Comparison of ENCODE assay signal across 1 cellular context in the genomic region with DNA sequence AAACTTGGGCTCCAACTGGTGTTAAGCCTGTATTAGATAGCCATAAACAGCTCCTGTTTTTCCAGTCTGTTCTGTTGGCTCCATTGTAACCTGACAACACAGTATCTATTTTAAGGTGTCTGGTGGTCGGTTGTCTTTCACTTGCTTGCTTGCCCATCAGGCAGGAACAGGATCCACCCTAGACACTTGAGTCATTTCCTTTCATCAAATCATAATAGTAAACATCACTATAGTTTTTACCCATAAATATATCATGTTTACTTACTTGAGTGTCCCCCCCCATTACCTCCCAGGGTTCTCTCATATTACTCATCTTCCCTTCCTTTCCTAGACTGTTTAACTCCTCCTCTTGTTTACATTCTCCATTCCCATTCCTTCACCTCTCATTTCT.
A peak's percentile ranks its signal among the peaks of the same experiment; 100 is the strongest.
TF ChIP-seq lines count a peak whose summit lies in the region.

No MANE protein-coding gene starts in this region.

TF ChIP-seq in K562, 482 proteins besides CTCF, POLR2A, EP300 and RAD21 (continued from another document):
- TF ChIP-seq, protein P1, sequence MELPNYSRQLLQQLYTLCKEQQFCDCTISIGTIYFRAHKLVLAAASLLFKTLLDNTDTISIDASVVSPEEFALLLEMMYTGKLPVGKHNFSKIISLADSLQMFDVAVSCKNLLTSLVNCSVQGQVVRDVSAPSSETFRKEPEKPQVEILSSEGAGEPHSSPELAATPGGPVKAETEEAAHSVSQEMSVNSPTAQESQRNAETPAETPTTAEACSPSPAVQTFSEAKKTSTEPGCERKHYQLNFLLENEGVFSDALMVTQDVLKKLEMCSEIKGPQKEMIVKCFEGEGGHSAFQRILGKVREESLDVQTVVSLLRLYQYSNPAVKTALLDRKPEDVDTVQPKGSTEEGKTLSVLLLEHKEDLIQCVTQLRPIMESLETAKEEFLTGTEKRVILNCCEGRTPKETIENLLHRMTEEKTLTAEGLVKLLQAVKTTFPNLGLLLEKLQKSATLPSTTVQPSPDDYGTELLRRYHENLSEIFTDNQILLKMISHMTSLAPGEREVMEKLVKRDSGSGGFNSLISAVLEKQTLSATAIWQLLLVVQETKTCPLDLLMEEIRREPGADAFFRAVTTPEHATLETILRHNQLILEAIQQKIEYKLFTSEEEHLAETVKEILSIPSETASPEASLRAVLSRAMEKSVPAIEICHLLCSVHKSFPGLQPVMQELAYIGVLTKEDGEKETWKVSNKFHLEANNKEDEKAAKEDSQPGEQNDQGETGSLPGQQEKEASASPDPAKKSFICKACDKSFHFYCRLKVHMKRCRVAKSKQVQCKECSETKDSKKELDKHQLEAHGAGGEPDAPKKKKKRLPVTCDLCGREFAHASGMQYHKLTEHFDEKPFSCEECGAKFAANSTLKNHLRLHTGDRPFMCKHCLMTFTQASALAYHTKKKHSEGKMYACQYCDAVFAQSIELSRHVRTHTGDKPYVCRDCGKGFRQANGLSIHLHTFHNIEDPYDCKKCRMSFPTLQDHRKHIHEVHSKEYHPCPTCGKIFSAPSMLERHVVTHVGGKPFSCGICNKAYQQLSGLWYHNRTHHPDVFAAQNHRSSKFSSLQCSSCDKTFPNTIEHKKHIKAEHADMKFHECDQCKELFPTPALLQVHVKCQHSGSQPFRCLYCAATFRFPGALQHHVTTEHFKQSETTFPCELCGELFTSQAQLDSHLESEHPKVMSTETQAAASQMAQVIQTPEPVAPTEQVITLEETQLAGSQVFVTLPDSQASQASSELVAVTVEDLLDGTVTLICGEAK (IDR thresholded peaks at IDR 0.05), result no peak
- TF ChIP-seq, protein P1 (CRISPR knock-in tag; IDR thresholded peaks at IDR 0.05), result no peak
- TF ChIP-seq, protein P2, sequence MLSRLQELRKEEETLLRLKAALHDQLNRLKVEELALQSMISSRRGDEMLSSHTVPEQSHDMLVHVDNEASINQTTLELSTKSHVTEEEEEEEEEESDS (CRISPR knock-in tag; IDR thresholded peaks at IDR 0.05), result no peak
- peak; percentile 56; the same call in 1 of the 2 replicates for TF ChIP-seq SMARCE1 (IDR thresholded peaks at IDR 0.05)
- peak; percentile 47; the same call in 1 of the 2 replicates for TF ChIP-seq EP400 (IDR thresholded peaks at IDR 0.05)
- TF ChIP-seq, protein P3, sequence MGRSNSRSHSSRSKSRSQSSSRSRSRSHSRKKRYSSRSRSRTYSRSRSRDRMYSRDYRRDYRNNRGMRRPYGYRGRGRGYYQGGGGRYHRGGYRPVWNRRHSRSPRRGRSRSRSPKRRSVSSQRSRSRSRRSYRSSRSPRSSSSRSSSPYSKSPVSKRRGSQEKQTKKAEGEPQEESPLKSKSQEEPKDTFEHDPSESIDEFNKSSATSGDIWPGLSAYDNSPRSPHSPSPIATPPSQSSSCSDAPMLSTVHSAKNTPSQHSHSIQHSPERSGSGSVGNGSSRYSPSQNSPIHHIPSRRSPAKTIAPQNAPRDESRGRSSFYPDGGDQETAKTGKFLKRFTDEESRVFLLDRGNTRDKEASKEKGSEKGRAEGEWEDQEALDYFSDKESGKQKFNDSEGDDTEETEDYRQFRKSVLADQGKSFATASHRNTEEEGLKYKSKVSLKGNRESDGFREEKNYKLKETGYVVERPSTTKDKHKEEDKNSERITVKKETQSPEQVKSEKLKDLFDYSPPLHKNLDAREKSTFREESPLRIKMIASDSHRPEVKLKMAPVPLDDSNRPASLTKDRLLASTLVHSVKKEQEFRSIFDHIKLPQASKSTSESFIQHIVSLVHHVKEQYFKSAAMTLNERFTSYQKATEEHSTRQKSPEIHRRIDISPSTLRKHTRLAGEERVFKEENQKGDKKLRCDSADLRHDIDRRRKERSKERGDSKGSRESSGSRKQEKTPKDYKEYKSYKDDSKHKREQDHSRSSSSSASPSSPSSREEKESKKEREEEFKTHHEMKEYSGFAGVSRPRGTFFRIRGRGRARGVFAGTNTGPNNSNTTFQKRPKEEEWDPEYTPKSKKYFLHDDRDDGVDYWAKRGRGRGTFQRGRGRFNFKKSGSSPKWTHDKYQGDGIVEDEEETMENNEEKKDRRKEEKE (IDR thresholded peaks at IDR 0.05; ENCODE audit: borderline replicate concordance in 1 of 2, control insufficient read depth in 1 of 2, low read depth in 2 of 2, low read length in 1 of 2), result no peak
- TF ChIP-seq KAT2B (IDR thresholded peaks at IDR 0.05; ENCODE audit: low read depth, low read length), result no peak
- TF ChIP-seq MAFK (IDR thresholded peaks at IDR 0.05; ENCODE audit: low read length), result no peak
- no peak for TF ChIP-seq ZNF764 (CRISPR knock-in tag; IDR thresholded peaks at IDR 0.05; ENCODE audit: low read depth)
- no peak for TF ChIP-seq MYBL2 (IDR thresholded peaks at IDR 0.05; ENCODE audit: low read depth)
- TF ChIP-seq MYBL2 (CRISPR knock-in tag; IDR thresholded peaks at IDR 0.05; ENCODE audit: borderline replicate concordance), result no peak
- TF ChIP-seq RCOR1 (IDR thresholded peaks at IDR 0.05; ENCODE audit: borderline replicate concordance in 1 of 2, low read depth in 2 of 2, low read length in 2 of 2), result no peak
- no peak for TF ChIP-seq POLR3G (IDR thresholded peaks at IDR 0.05; ENCODE audit: extremely low read depth, insufficient read length, insufficient replicate concordance)
- TF ChIP-seq NR3C1 (CRISPR knock-in tag; IDR thresholded peaks at IDR 0.05), result no peak
- TF ChIP-seq CSDE1 (IDR thresholded peaks at IDR 0.05), result no peak
- no peak for TF ChIP-seq CXXC5 (CRISPR knock-in tag; IDR thresholded peaks at IDR 0.05)
- no peak for TF ChIP-seq ZNF699 (CRISPR knock-in tag; IDR thresholded peaks at IDR 0.05; ENCODE audit: insufficient replicate concordance)
- TF ChIP-seq ZNF707 (CRISPR knock-in tag; conservative IDR thresholded peaks at IDR 0.05), result no peak
- TF ChIP-seq ZNF57 (CRISPR knock-in tag; IDR thresholded peaks at IDR 0.05), result no peak
- TF ChIP-seq POLR2G (IDR thresholded peaks at IDR 0.05; ENCODE audit: low read depth, low read length), result no peak
- no peak for TF ChIP-seq FIP1L1 (IDR thresholded peaks at IDR 0.05; ENCODE audit: low read depth, low read length, poor library complexity, severe bottlenecking)
- TF ChIP-seq, protein P4, sequence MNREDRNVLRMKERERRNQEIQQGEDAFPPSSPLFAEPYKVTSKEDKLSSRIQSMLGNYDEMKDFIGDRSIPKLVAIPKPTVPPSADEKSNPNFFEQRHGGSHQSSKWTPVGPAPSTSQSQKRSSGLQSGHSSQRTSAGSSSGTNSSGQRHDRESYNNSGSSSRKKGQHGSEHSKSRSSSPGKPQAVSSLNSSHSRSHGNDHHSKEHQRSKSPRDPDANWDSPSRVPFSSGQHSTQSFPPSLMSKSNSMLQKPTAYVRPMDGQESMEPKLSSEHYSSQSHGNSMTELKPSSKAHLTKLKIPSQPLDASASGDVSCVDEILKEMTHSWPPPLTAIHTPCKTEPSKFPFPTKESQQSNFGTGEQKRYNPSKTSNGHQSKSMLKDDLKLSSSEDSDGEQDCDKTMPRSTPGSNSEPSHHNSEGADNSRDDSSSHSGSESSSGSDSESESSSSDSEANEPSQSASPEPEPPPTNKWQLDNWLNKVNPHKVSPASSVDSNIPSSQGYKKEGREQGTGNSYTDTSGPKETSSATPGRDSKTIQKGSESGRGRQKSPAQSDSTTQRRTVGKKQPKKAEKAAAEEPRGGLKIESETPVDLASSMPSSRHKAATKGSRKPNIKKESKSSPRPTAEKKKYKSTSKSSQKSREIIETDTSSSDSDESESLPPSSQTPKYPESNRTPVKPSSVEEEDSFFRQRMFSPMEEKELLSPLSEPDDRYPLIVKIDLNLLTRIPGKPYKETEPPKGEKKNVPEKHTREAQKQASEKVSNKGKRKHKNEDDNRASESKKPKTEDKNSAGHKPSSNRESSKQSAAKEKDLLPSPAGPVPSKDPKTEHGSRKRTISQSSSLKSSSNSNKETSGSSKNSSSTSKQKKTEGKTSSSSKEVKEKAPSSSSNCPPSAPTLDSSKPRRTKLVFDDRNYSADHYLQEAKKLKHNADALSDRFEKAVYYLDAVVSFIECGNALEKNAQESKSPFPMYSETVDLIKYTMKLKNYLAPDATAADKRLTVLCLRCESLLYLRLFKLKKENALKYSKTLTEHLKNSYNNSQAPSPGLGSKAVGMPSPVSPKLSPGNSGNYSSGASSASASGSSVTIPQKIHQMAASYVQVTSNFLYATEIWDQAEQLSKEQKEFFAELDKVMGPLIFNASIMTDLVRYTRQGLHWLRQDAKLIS (CRISPR knock-in tag; IDR thresholded peaks at IDR 0.05), result no peak
